ENCODE assay signal across 1 cellular context in genomic region chr19:40571005-40571318, GRCh38.
TF ChIP-seq lines count a peak whose summit lies in the region.

No MANE protein-coding gene starts in this region.

TF ChIP-seq in A549, 52 proteins besides CTCF, POLR2A, EP300 and RAD21 (continued from another document):
- TF ChIP-seq, protein P1, sequence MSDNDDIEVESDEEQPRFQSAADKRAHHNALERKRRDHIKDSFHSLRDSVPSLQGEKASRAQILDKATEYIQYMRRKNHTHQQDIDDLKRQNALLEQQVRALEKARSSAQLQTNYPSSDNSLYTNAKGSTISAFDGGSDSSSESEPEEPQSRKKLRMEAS (IDR thresholded peaks at IDR 0.05): no peak
- no peak for TF ChIP-seq KDM1A (IDR thresholded peaks at IDR 0.05; ENCODE audit: low read depth)
- TF ChIP-seq HEYL (CRISPR knock-in tag; IDR thresholded peaks at IDR 0.05): no peak
